10 cellular contexts compared by ENCODE assay signal in the genomic region with DNA sequence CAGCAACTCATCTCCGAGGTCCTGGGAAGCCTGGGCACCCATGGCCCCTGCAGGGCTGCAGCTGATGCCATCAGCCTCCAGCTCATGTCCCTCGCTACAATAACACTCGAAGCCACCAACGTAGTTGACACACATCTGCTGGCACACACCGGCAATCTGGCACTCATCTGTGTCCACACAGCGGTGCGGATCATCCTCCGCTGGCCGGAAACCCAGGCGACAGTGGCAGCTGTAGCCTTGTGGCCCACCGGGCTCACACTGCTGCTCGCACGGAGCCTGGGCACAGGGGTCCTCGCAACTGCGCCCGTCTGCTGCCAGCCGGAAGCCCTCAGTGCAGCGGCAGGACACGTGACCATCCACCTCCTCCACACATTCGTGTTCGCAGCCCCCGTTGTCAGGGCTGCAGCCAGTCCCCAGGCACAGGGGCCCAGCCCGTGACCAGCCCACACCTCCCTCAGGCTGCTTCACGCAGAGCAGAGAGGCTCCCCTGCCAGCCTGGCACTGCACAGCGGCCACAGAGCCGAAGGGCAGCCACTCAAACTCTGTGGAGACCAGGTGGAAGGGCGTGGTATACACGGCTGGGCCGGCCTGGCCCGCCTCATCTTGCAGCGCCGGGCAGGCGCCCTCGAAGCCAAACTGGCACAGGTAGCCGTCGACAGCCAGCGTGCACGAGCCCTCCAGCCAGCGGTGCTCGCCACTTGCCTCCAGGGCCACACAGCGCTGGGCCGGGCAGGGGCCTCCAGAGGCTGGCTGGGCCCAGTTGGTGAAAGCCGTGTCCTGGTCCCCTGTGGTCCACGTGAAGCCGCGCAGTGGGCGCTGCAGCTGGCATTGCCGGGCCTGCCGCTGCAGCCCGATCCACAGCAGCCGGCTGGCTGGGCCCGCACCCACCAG. TPM values are rescaled to one million over a fixed set of nuclear protein-coding genes. Genes with fewer than 3 reads are reported as not detected.
DNase-seq lines count a peak whose midpoint lies in the region; ATAC-seq and TF ChIP-seq lines count a peak whose summit lies in the region.
"Had no signal": no experiment of that assay in that cellular context is flagged by ENCODE, and none has a peak within 500 bp of the region (broad histone marks: within the 10 kb centered on the region; RNA-seq: fewer than 3 reads in every experiment).

No MANE protein-coding gene starts in this region.

- TF ChIP-seq EP300 in sigmoid colon (IDR thresholded peaks at IDR 0.05): no peak

- H3K4me1 ChIP-seq in sigmoid colon: peaks cover 0 to 67% (median 61%) of the 10 kb centered on the region in 4 donors

- H3K9me3 Mint-ChIP-seq in HFFc6: peaks cover 11% of the 10 kb centered on the region

- H3K36me3 Mint-ChIP-seq in HFFc6 (ENCODE audit: low read depth): peaks cover 29% of the 10 kb centered on the region

- ATAC-seq in HG02588 (IDR thresholded peaks at IDR 0.05; ENCODE audit: unreplicated experiment): no peak

- TF ChIP-seq CTCF in HFFc6 (IDR thresholded peaks at IDR 0.05) (no peak), choroid plexus epithelial cell (conservative IDR thresholded peaks at IDR 0.05; ENCODE audit: low read depth, low read length) (no peak), sigmoid colon (IDR thresholded peaks at IDR 0.05) (no peak)

- H3K27ac ChIP-seq in sigmoid colon: peak overlapping the region; percentile 86 to 94 (median 90)
- H3K27ac ChIP-seq: HL-60 had no signal

- WGBS in sigmoid colon, 2 donors: 70 to 71% methylated on average over 52 of the region's 52 CpGs

- DNase-seq in HFFc6: no peak
- no peak for DNase-seq in choroid plexus epithelial cell (ENCODE audit: low read depth)
- no peak for DNase-seq in sigmoid colon
- DNase-seq in MV-4-11 (lab: John Stamatoyannopoulos, UW): no peak
- DNase-seq in medulla oblongata (ENCODE audit: extremely low spot score): no peak

- H3K4me3 ChIP-seq in choroid plexus epithelial cell (ENCODE audit: low read depth, low read length) (peak overlapping the region; percentile 74), sigmoid colon (peak overlapping the region; percentile 42 to 60 (median 52))

- intact Hi-C loops in sigmoid colon (cut with DNase I): no loop called here

- no peaks in the 10 kb centered on the region for H3K9me3 ChIP-seq in sigmoid colon

- no peaks in the 10 kb centered on the region for H3K36me3 ChIP-seq in sigmoid colon

- peaks cover 57% of the 10 kb centered on the region for H3K4me1 Mint-ChIP-seq in HFFc6 (ENCODE audit: low read depth)

- TF ChIP-seq POLR2A in sigmoid colon (IDR thresholded peaks at IDR 0.05): no peak

- H3K27ac Mint-ChIP-seq in HFFc6: peak overlapping the region; percentile 97

- peak overlapping the region; percentile 91 for H3K4me3 Mint-ChIP-seq in HFFc6

- no peaks in the 10 kb centered on the region for H3K27me3 ChIP-seq in sigmoid colon

- peaks cover 9% of the 10 kb centered on the region for H3K27me3 Mint-ChIP-seq in HFFc6 (ENCODE audit: insufficient read depth)

RNA-seq across cellular contexts. Expression of gene CD248, which starts 0.7 kb away (rescaled TPM):
- 100 to 1,000 TPM; 437 to 739 (median 687) TPM for total RNA-seq in HFFc6 (2021; fragmentation: NEBNext Ultra II Directional; extraction: Animal tissue kit (Norgen Biotek cat#: 25700))
- total RNA-seq in sigmoid colon: 10 to 100 TPM in 2 of 4 donors, 1 to 10 TPM in 2; 5.8 to 26.3 (median 13.0) TPM
- polyA plus RNA-seq in sigmoid colon: 10 to 100 TPM in 1 of 3 donors, 1 to 10 TPM in 2; 1.2 to 13.7 (median 3.0) TPM
- total RNA-seq: pulmonary artery endothelial cell, SK-MEL-5 had no signal

RNA-seq across cellular contexts. Expression of gene RIN1, which starts 20.1 kb away (rescaled TPM):
- 10 to 100 TPM; 32.9 to 55.0 (median 49.8) TPM for total RNA-seq in HFFc6 (2021; fragmentation: NEBNext Ultra II Directional; extraction: Animal tissue kit (Norgen Biotek cat#: 25700))
- 1 to 10 TPM in 3 of 4 donors, under 1 TPM in 1; 0.68 to 6.1 (median 2.4) TPM for total RNA-seq in sigmoid colon
- 10 to 100 TPM in 1 of 3 donors, 1 to 10 TPM in 2; 2.4 to 10.2 (median 3.2) TPM for polyA plus RNA-seq in sigmoid colon

RNA-seq across cellular contexts. Expression of gene TMEM151A, which starts 24.5 kb away (rescaled TPM):
- total RNA-seq in HFFc6 (2021; fragmentation: NEBNext Ultra II Directional; extraction: Animal tissue kit (Norgen Biotek cat#: 25700)): under 1 TPM in 2 of 6 experiments, not detected in 4; 0.07 to 0.11 TPM
- under 1 TPM in 2 of 4 donors, not detected in 2; 0.27 to 0.36 TPM for total RNA-seq in sigmoid colon
- polyA plus RNA-seq in sigmoid colon: under 1 TPM in 1 of 3 donors, not detected in 2; 0.36 TPM
- total RNA-seq: dermis microvascular lymphatic vessel endothelial cell, pulmonary artery endothelial cell had no signal

RNA-seq across cellular contexts. Expression of gene YIF1A, which starts 27.2 kb away (rescaled TPM):
- 100 to 1,000 TPM; 150 to 183 (median 153) TPM for total RNA-seq in HFFc6 (2021; fragmentation: NEBNext Ultra II Directional; extraction: Animal tissue kit (Norgen Biotek cat#: 25700))
- 10 to 100 TPM; 43.5 to 72.4 (median 61.9) TPM for total RNA-seq in sigmoid colon
- polyA plus RNA-seq in sigmoid colon: 100 to 1,000 TPM in 1 of 3 donors, 10 to 100 TPM in 2; 30.3 to 104 (median 45.0) TPM

RNA-seq across cellular contexts. Expression of gene BRMS1, which starts 28.7 kb away (rescaled TPM):
- 10 to 100 TPM; 41.2 to 66.6 (median 61.2) TPM for total RNA-seq in HFFc6 (2021; fragmentation: NEBNext Ultra II Directional; extraction: Animal tissue kit (Norgen Biotek cat#: 25700))
- total RNA-seq in sigmoid colon: 10 to 100 TPM; 20.2 to 36.2 (median 24.9) TPM
- polyA plus RNA-seq in sigmoid colon: 10 to 100 TPM; 65.4 to 81.8 (median 72.1) TPM

Comparison
In these comparisons a context has a peak if more than half of its experiments do, and no peak if none do; other contexts are left out.
1. RNA of gene CD248, which starts 0.7 kb away (total RNA-seq): 437 to 739 TPM in HFFc6; 5.8 to 26.3 TPM in sigmoid colon; every median in the first group is over 10 times any median in the second.
2. RNA of gene RIN1, which starts 20.1 kb away (total RNA-seq): 32.9 to 55.0 TPM in HFFc6; 0.68 to 6.1 TPM in sigmoid colon; every median in the first group is over 4 times any median in the second.